Comparison of ENCODE assay signal across 1 cellular context in the genomic region with DNA sequence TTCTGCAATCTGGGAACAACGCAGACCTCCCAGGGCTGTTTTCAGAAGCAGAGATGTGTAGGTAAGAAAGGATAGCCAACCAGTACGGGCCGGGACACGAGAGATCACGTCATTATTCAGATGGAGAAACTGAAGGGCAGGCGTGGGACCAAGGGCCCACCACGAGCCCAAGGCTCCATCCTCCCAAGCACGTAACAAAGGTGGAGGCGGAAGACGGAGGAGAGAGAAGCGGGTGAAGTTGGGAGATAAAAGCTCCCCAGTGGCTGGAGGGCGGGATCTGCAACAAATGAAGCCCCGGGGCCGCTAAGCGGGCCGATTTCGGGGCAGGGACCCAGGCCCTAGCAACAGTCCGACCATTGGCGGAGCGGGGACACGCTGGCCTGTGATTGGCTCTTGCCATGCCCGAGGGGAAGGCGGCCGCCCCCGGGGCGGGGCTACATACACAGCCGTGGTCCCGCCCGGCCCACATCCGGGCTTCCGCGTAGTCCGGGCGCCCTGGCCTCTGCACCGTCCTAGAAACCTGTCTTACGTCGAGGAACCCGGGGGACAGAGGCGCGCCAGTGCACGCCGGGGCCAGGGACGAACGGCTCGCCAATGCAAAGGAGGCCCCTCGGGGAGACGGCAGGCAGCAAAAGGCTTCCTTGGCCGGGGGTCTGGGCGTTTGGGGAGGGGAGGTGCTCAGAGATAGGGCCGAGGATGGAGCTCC.
TF ChIP-seq lines count a peak whose summit lies in the region.

No MANE protein-coding gene starts in this region.

TF ChIP-seq in WTC11, 78 proteins besides CTCF, POLR2A, EP300 and RAD21 (continued from another document):
- TF ChIP-seq, protein P1, sequence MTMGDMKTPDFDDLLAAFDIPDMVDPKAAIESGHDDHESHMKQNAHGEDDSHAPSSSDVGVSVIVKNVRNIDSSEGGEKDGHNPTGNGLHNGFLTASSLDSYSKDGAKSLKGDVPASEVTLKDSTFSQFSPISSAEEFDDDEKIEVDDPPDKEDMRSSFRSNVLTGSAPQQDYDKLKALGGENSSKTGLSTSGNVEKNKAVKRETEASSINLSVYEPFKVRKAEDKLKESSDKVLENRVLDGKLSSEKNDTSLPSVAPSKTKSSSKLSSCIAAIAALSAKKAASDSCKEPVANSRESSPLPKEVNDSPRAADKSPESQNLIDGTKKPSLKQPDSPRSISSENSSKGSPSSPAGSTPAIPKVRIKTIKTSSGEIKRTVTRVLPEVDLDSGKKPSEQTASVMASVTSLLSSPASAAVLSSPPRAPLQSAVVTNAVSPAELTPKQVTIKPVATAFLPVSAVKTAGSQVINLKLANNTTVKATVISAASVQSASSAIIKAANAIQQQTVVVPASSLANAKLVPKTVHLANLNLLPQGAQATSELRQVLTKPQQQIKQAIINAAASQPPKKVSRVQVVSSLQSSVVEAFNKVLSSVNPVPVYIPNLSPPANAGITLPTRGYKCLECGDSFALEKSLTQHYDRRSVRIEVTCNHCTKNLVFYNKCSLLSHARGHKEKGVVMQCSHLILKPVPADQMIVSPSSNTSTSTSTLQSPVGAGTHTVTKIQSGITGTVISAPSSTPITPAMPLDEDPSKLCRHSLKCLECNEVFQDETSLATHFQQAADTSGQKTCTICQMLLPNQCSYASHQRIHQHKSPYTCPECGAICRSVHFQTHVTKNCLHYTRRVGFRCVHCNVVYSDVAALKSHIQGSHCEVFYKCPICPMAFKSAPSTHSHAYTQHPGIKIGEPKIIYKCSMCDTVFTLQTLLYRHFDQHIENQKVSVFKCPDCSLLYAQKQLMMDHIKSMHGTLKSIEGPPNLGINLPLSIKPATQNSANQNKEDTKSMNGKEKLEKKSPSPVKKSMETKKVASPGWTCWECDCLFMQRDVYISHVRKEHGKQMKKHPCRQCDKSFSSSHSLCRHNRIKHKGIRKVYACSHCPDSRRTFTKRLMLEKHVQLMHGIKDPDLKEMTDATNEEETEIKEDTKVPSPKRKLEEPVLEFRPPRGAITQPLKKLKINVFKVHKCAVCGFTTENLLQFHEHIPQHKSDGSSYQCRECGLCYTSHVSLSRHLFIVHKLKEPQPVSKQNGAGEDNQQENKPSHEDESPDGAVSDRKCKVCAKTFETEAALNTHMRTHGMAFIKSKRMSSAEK (CRISPR knock-in tag; IDR thresholded peaks at IDR 0.05; ENCODE audit: borderline replicate concordance) = no peak
- TF ChIP-seq NFATC4 (CRISPR knock-in tag; IDR thresholded peaks at IDR 0.05) (no peak), SMAD3 (CRISPR knock-in tag; IDR thresholded peaks at IDR 0.05; ENCODE audit: borderline replicate concordance) (peak; percentile 33; the same call in 1 of the 2 replicates), MXD4 (CRISPR knock-in tag; IDR thresholded peaks at IDR 0.05; ENCODE audit: borderline replicate concordance) (no peak), PRRX2 (CRISPR knock-in tag; IDR thresholded peaks at IDR 0.05) (peak; percentile 76; the same call in 1 of the 2 replicates), SMAD4 (CRISPR knock-in tag; IDR thresholded peaks at IDR 0.05) (no peak)
- TF ChIP-seq, protein P2, sequence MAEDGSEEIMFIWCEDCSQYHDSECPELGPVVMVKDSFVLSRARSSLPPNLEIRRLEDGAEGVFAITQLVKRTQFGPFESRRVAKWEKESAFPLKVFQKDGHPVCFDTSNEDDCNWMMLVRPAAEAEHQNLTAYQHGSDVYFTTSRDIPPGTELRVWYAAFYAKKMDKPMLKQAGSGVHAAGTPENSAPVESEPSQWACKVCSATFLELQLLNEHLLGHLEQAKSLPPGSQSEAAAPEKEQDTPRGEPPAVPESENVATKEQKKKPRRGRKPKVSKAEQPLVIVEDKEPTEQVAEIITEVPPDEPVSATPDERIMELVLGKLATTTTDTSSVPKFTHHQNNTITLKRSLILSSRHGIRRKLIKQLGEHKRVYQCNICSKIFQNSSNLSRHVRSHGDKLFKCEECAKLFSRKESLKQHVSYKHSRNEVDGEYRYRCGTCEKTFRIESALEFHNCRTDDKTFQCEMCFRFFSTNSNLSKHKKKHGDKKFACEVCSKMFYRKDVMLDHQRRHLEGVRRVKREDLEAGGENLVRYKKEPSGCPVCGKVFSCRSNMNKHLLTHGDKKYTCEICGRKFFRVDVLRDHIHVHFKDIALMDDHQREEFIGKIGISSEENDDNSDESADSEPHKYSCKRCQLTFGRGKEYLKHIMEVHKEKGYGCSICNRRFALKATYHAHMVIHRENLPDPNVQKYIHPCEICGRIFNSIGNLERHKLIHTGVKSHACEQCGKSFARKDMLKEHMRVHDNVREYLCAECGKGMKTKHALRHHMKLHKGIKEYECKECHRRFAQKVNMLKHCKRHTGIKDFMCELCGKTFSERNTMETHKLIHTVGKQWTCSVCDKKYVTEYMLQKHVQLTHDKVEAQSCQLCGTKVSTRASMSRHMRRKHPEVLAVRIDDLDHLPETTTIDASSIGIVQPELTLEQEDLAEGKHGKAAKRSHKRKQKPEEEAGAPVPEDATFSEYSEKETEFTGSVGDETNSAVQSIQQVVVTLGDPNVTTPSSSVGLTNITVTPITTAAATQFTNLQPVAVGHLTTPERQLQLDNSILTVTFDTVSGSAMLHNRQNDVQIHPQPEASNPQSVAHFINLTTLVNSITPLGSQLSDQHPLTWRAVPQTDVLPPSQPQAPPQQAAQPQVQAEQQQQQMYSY (CRISPR knock-in tag; IDR thresholded peaks at IDR 0.05) = peak; percentile 40; the same call in 1 of the 2 replicates
- TF ChIP-seq, protein P3, sequence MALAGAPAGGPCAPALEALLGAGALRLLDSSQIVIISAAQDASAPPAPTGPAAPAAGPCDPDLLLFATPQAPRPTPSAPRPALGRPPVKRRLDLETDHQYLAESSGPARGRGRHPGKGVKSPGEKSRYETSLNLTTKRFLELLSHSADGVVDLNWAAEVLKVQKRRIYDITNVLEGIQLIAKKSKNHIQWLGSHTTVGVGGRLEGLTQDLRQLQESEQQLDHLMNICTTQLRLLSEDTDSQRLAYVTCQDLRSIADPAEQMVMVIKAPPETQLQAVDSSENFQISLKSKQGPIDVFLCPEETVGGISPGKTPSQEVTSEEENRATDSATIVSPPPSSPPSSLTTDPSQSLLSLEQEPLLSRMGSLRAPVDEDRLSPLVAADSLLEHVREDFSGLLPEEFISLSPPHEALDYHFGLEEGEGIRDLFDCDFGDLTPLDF (CRISPR knock-in tag; IDR thresholded peaks at IDR 0.05) = no peak
- TF ChIP-seq, protein P4, sequence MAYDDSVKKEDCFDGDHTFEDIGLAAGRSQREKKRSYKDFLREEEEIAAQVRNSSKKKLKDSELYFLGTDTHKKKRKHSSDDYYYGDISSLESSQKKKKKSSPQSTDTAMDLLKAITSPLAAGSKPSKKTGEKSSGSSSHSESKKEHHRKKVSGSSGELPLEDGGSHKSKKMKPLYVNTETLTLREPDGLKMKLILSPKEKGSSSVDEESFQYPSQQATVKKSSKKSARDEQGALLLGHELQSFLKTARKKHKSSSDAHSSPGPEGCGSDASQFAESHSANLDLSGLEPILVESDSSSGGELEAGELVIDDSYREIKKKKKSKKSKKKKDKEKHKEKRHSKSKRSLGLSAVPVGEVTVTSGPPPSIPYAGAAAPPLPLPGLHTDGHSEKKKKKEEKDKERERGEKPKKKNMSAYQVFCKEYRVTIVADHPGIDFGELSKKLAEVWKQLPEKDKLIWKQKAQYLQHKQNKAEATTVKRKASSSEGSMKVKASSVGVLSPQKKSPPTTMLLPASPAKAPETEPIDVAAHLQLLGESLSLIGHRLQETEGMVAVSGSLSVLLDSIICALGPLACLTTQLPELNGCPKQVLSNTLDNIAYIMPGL (CRISPR knock-in tag; IDR thresholded peaks at IDR 0.05) = peak; percentile 66; the same call in 1 of the 2 replicates
